16 cellular contexts compared by ENCODE assay signal in the genomic region with DNA sequence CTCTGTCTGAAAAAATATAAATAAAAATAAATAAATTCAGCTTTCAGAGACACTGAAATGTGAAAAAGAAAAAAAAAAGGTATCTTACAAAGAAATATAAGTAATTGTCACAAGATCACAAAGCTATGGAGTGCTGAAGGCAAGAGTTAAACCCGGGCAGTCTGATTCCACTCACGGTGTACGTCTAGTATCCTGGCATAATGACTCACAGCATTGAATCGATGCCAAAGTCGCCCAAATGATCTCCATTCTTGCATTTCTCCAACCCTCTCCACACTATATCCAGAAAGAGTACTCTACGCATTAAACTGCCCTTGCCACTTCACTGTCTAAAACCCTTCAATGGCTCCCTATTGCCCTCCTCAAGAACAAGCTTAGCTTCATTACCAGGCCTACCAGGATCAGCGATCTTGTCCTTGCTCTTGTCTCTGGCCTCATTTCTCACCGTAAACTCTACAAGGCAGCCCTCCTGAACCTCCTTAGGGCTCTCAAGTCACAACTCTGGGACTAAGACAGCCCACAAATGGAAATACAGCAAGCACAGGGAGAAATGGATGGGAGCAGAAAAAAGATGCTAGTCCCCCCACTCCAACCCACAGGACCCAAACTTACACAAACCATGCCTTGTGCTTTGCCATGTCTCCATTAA. TPM values are rescaled to one million over a fixed set of nuclear protein-coding genes. Genes with fewer than 3 reads are reported as not detected.
A peak's percentile ranks its signal among the peaks of the same experiment; 100 is the strongest.
DNase-seq lines count a peak whose midpoint lies in the region; ATAC-seq and TF ChIP-seq lines count a peak whose summit lies in the region.
"Had no signal": no experiment of that assay in that cellular context is flagged by ENCODE, and none has a peak within 500 bp of the region (broad histone marks: within the 10 kb centered on the region; RNA-seq: fewer than 3 reads in every experiment).

No MANE protein-coding gene starts in this region.

- H3K9me3 ChIP-seq in mammary epithelial cell (replicated peaks; ENCODE audit: insufficient read depth, low read length): no peaks in the 10 kb centered on the region
- no peaks in the 10 kb centered on the region for H3K9me3 ChIP-seq in right lobe of liver
- H3K9me3 ChIP-seq: BE2C had no signal

- H3K36me3 Mint-ChIP-seq in activated T-cell treated with anti-CD3 and anti-CD28 coated beads, Interleukin-2, amount 50 U/mL, for 24 hours (ENCODE audit: low read depth): peaks cover 87% of the 10 kb centered on the region

- no peak overlapping the region for H3K4me3 ChIP-seq in mammary epithelial cell (replicated peaks in 1 of 3; ENCODE audit: insufficient read depth in 1 of 3, low read depth in 2 of 3, low read length in 3 of 3)
- peak overlapping the region in 1 of 3 donors; percentile 9 for H3K4me3 ChIP-seq in right lobe of liver

- no peak overlapping the region for H3K4me3 Mint-ChIP-seq in activated T-cell treated with anti-CD3 and anti-CD28 coated beads, Interleukin-2, amount 50 U/mL, for 24 hours

- H3K79me2 ChIP-seq in mammary epithelial cell (ENCODE audit: insufficient read depth, low read length): peaks cover 88% of the 10 kb centered on the region

- no peaks in the 10 kb centered on the region for H3K36me3 ChIP-seq in mammary epithelial cell (ENCODE audit: insufficient read depth, low read length)
- peaks cover 0 to 3% (median 0%) of the 10 kb centered on the region in 4 donors for H3K36me3 ChIP-seq in right lobe of liver
- H3K36me3 ChIP-seq: BE2C had no signal

- no peaks in the 10 kb centered on the region for H3K27me3 ChIP-seq in mammary epithelial cell (ENCODE audit: insufficient read depth, low read length)
- H3K27me3 ChIP-seq in right lobe of liver: no peaks in the 10 kb centered on the region
- H3K27me3 ChIP-seq: BE2C had no signal

- no peak overlapping the region for H3K9ac ChIP-seq in mammary epithelial cell (ENCODE audit: insufficient read depth, low read length)

- H3K4me1 ChIP-seq in mammary epithelial cell (ENCODE audit: insufficient read depth, low read length) (peaks cover 20% of the 10 kb centered on the region), right lobe of liver (peaks cover 0 to 42% (median 19%) of the 10 kb centered on the region in 4 donors)
- H3K4me1 ChIP-seq: BE2C had no signal

- no peak overlapping the region for H3K27ac Mint-ChIP-seq in activated T-cell treated with anti-CD3 and anti-CD28 coated beads, Interleukin-2, amount 50 U/mL, for 24 hours
- H3K27ac Mint-ChIP-seq: progenitor cell of endocrine pancreas had no signal

- H4K20me1 ChIP-seq in mammary epithelial cell (ENCODE audit: insufficient read depth, low read length): no peaks in the 10 kb centered on the region

- dilution Hi-C loops in mammary epithelial cell (cut with HindIII; ENCODE audit: low sequenced_read_pairs): no loop called here

- ATAC-seq in right lobe of liver (peak in 2 of 4 donors; percentile 34 to 51), GM21786 (IDR thresholded peaks at IDR 0.05; ENCODE audit: unreplicated experiment) (no peak)

- intact Hi-C loops in mammary epithelial cell (cut with micrococcal nuclease) (no loop called here), right lobe of liver (cut with DNase I) (no loop called here)

- H3K27me3 Mint-ChIP-seq in activated T-cell treated with anti-CD3 and anti-CD28 coated beads, Interleukin-2, amount 50 U/mL, for 24 hours: no peaks in the 10 kb centered on the region
- H3K27me3 Mint-ChIP-seq: progenitor cell of endocrine pancreas had no signal

- H3K4me2 ChIP-seq in mammary epithelial cell (ENCODE audit: insufficient read depth, low read depth, low read length): no peak overlapping the region

- 96% methylated on average over 7 of the region's 8 CpGs for WGBS in mammary epithelial cell (ENCODE audit: low coverage, missing lambda C conversion rate)
- WGBS in right lobe of liver (ENCODE audit: insufficient coverage, low coverage, low lambda C conversion rate, missing lambda C conversion rate): 48% methylated on average over 8 of the region's 8 CpGs

- no peak for TF ChIP-seq POLR2A in right lobe of liver (IDR thresholded peaks at IDR 0.05)

- peaks cover 6% of the 10 kb centered on the region for H3K9me3 Mint-ChIP-seq in activated T-cell treated with anti-CD3 and anti-CD28 coated beads, Interleukin-2, amount 50 U/mL, for 24 hours

- in situ Hi-C loops in mammary epithelial cell (cut with MboI; ENCODE audit: low sequenced_read_pairs in 2 of 2): no loop called here

- TF ChIP-seq CTCF in mammary epithelial cell (conservative IDR thresholded peaks at IDR 0.05 in 1 of 2, IDR thresholded peaks at IDR 0.05 in 1 of 2; ENCODE audit: extremely low read depth in 1 of 2, insufficient read depth in 1 of 2, low read depth in 1 of 2, low read length in 2 of 2) (no peak), right lobe of liver (IDR thresholded peaks at IDR 0.05) (no peak)

- CTCF ChIA-PET in mammary epithelial cell (lab: Charles Lee; ENCODE audit: low non-redundant PET): interaction anchor here (1.0 kb wide), 1 partner anchor 410 kb away, joined by 4 read pairs; no protein-coding TSS in a partner anchor

- H2AFZ ChIP-seq in mammary epithelial cell (ENCODE audit: low read depth, low read length): no peak overlapping the region

- peak overlapping the region; percentile 59 for H3K27ac ChIP-seq in mammary epithelial cell (ENCODE audit: insufficient read depth, low read depth, low read length)
- H3K27ac ChIP-seq in right lobe of liver: peak overlapping the region; percentile 64 to 88 (median 80)
- H3K27ac ChIP-seq: HL-60 had no signal

- no TSS peak for BruUV-seq in mammary epithelial cell (replicated peaks; lab: Mats Ljungman, UMichigan)

- DNase-seq in COLO829 (ENCODE audit: low spot score) (peak; percentile 50), HT1080 (ENCODE audit: low read depth) (peak; percentile 75), mammary epithelial cell (no peak), right lobe of liver (no peak), NCI-H187 (lab: John Stamatoyannopoulos, UW) (no peak), NCI-H748 (lab: John Stamatoyannopoulos, UW; ENCODE audit: unreplicated experiment) (no peak)
- DNase-seq in activated T-cell treated with anti-CD3 and anti-CD28 coated beads, Interleukin-2, amount 50 U/mL, for 24 hours: no peak
- DNase-seq: activated gamma-delta T cell; BE2C; NCI-H2081; NCI-H82; SHP77; stimulated activated CD4-positive, alpha-beta T cell treated with anti-CD3 and anti-CD28 coated beads, Interleukin-2, amount 100 ng/mL, for 24 hours had no signal

- peaks cover 87% of the 10 kb centered on the region for H3K4me1 Mint-ChIP-seq in activated T-cell treated with anti-CD3 and anti-CD28 coated beads, Interleukin-2, amount 50 U/mL, for 24 hours (ENCODE audit: low read depth)

RNA-seq across cellular contexts. Expression of gene SUCLG2, which starts 7.7 kb away (rescaled TPM):
- total RNA-seq in HT1080 (2014; rRNA removed; shearing (Covaris generic)): 44.2 and 45.0 TPM in 2 replicates
- 71.1 and 97.7 TPM in 2 replicates for polyA plus RNA-seq in HT1080 (2015; cell fraction: cytosol; rRNA removed)
- 81.0 and 83.0 TPM in 2 replicates for polyA plus RNA-seq in HT1080 (2015; cell fraction: nucleus; rRNA removed)
- total RNA-seq in mammary epithelial cell (10 to 100 TPM; 25.8 to 35.2 TPM), right lobe of liver (100 to 1,000 TPM; 138 to 167 (median 158) TPM)
- polyA plus RNA-seq in mammary epithelial cell: 20.6 TPM
- polyA minus RNA-seq in mammary epithelial cell: 15.9 TPM

Comparison
In these comparisons a context has a peak if more than half of its experiments do, and no peak if none do; other contexts are left out.
1. DNase-seq: peak in COLO829 (single experiment) and HT1080 (single experiment); none in mammary epithelial cell (single experiment), right lobe of liver (0 of 3), NCI-H187 (0 of 2), NCI-H748 (single experiment) and activated T-cell treated with anti-CD3 and anti-CD28 coated beads, Interleukin-2, amount 50 U/mL, for 24 hours (single experiment).